15 cellular contexts compared by ENCODE assay signal in genomic region chr2:67626076-67626475, GRCh38.
"Had no signal": no experiment of that assay in that cellular context is flagged by ENCODE, and none has a peak within 500 bp of the region (broad histone marks: within the 10 kb centered on the region; RNA-seq: fewer than 3 reads in every experiment).

No MANE protein-coding gene starts in this region.

- H3K4me1 ChIP-seq: esophagus squamous epithelium, foreskin keratinocyte, parathyroid adenoma, tibial nerve had no signal

- H2AFZ ChIP-seq: neural progenitor cell, parathyroid adenoma had no signal

- H3K36me3 ChIP-seq: cardiac muscle cell, esophagus squamous epithelium, neural progenitor cell, tibial nerve had no signal

- H3K27ac Mint-ChIP-seq: activated CD8-positive, alpha-beta memory T cell treated with anti-CD3 and anti-CD28 coated beads, Interleukin-2, amount 10 ng/mL, durations not matched to agents 7 days and 5 days; activated naive CD4-positive, alpha-beta T cell treated with anti-CD3 and anti-CD28 coated beads, Interleukin-2, amount 50 U/mL, for 72 hours; activated T-cell treated with anti-CD3 and anti-CD28 coated beads, Interleukin-2, amount 50 U/mL, for 24 hours; neural progenitor cell; stimulated activated memory B cell treated with anti-CD40 and anti-IgM and Interleukin-4, amounts not matched to agents 10 μg/mL and 1 μg/mL and 100 μg/mL, for 72 hours had no signal

- H3K27me3 Mint-ChIP-seq: activated CD8-positive, alpha-beta memory T cell treated with anti-CD3 and anti-CD28 coated beads, Interleukin-2, amount 10 ng/mL, durations not matched to agents 7 days and 5 days; activated T-cell treated with anti-CD3 and anti-CD28 coated beads, Interleukin-2, amount 50 U/mL, for 24 hours had no signal

- H3K36me3 Mint-ChIP-seq: activated CD8-positive, alpha-beta memory T cell treated with anti-CD3 and anti-CD28 coated beads, Interleukin-2, amount 10 ng/mL, durations not matched to agents 7 days and 5 days; activated naive CD4-positive, alpha-beta T cell treated with anti-CD3 and anti-CD28 coated beads, Interleukin-2, amount 50 U/mL, for 72 hours; neural progenitor cell; stimulated activated memory B cell treated with anti-CD40 and anti-IgM and Interleukin-4, amounts not matched to agents 10 μg/mL and 1 μg/mL and 100 μg/mL, for 72 hours had no signal

- H3K4me3 ChIP-seq: cardiac muscle cell, esophagus squamous epithelium, neural progenitor cell, tibial nerve had no signal

- H3K27me3 ChIP-seq: cardiac muscle cell, esophagus squamous epithelium, neural progenitor cell, tibial nerve had no signal

- H3K79me2 ChIP-seq: parathyroid adenoma had no signal

- H3K4me1 Mint-ChIP-seq: activated CD8-positive, alpha-beta memory T cell treated with anti-CD3 and anti-CD28 coated beads, Interleukin-2, amount 10 ng/mL, durations not matched to agents 7 days and 5 days; stimulated activated memory B cell treated with anti-CD40 and anti-IgM and Interleukin-4, amounts not matched to agents 10 μg/mL and 1 μg/mL and 100 μg/mL, for 72 hours had no signal

- ATAC-seq: activated CD8-positive, alpha-beta memory T cell treated with anti-CD3 and anti-CD28 coated beads, Interleukin-2, amount 10 ng/mL, durations not matched to agents 7 days and 5 days; activated naive CD4-positive, alpha-beta T cell treated with anti-CD3 and anti-CD28 coated beads, Interleukin-2, amount 50 U/mL, for 72 hours; foreskin keratinocyte; stimulated activated memory B cell treated with anti-CD40 and anti-IgM and Interleukin-4, amounts not matched to agents 10 μg/mL and 1 μg/mL and 100 μg/mL, for 72 hours had no signal

- H3K9me3 Mint-ChIP-seq: neural progenitor cell had no signal

- H3K9me3 ChIP-seq: esophagus squamous epithelium, tibial nerve had no signal

- H3K4me3 Mint-ChIP-seq: activated CD8-positive, alpha-beta memory T cell treated with anti-CD3 and anti-CD28 coated beads, Interleukin-2, amount 10 ng/mL, durations not matched to agents 7 days and 5 days; activated T-cell treated with anti-CD3 and anti-CD28 coated beads, Interleukin-2, amount 50 U/mL, for 24 hours; neural progenitor cell; stimulated activated memory B cell treated with anti-CD40 and anti-IgM and Interleukin-4, amounts not matched to agents 10 μg/mL and 1 μg/mL and 100 μg/mL, for 72 hours had no signal

- DNase-seq: activated CD4-positive, alpha-beta T cell treated with anti-CD3 and anti-CD28 coated beads for 1 hour; activated CD4-positive, alpha-beta T cell treated with anti-CD3 and anti-CD28 coated beads, Interleukin-2, amount 50 U/mL, for 48 hours; activated CD8-positive, alpha-beta memory T cell treated with anti-CD3 and anti-CD28 coated beads, Interleukin-2, amount 10 ng/mL, durations not matched to agents 7 days and 5 days; activated effector memory CD4-positive, alpha-beta T cell treated with Interleukin-2 at 50 U/mL for 16 hours; activated T-cell treated with anti-CD3 and anti-CD28 coated beads, Interleukin-2, amount 50 U/mL, for 24 hours; esophagus squamous epithelium; head of caudate nucleus; T-helper 9 cell had no signal

- H3K27ac ChIP-seq: cardiac muscle cell, foreskin keratinocyte, neural progenitor cell, parathyroid adenoma, tibial nerve had no signal
